ENCODE assay signal across 16 cellular contexts in the genomic region with DNA sequence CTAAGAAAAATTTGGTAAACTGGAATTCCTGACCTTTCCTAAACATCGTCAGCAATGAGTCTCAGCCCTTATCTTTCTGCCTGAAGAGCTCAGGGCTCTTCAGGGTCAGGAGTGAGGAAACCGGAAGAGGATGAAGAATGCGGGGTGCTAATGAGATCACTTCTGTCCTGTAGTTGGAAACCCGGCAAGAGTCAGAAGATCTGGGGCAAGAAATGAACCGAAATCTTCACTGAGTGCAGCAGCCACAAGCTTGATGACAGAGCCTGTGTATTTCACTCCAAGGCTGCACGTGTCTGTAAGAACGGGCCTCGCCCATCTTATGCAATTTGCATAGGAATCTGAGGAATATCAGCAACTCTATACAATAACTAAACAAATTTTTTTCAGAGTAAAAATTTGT.
DNase-seq lines count a peak whose midpoint lies in the region; ATAC-seq and TF ChIP-seq lines count a peak whose summit lies in the region.
"Had no signal": no experiment of that assay in that cellular context is flagged by ENCODE, and none has a peak within 500 bp of the region (broad histone marks: within the 10 kb centered on the region; RNA-seq: fewer than 3 reads in every experiment).

No MANE protein-coding gene starts in this region.

- no peak overlapping the region for H2BK12ac ChIP-seq in mesenchymal stem cell (ENCODE audit: low read length in 2 of 2)

- no peak overlapping the region for H3K4ac ChIP-seq in mesenchymal stem cell (ENCODE audit: low read depth in 1 of 2, low read length in 2 of 2)

- H3K27ac ChIP-seq in mesenchymal stem cell (ENCODE audit: low read length, poor library complexity, severe bottlenecking) (no peak overlapping the region), upper lobe of left lung (peak overlapping the region; percentile 59 to 79 (median 70))
- H3K27ac ChIP-seq: 22Rv1 had no signal

- H3K79me1 ChIP-seq in mesenchymal stem cell (replicated peaks; ENCODE audit: low read length, poor library complexity, severe bottlenecking), result no peaks in the 10 kb centered on the region

- H4K91ac ChIP-seq in mesenchymal stem cell (ENCODE audit: low read length), result no peak overlapping the region

- no peak overlapping the region for H3K18ac ChIP-seq in mesenchymal stem cell (ENCODE audit: low read depth in 1 of 2, low read length in 2 of 2)

- no peak overlapping the region for H3K27ac Mint-ChIP-seq in endothelial cell (ENCODE audit: unreplicated experiment)

- H2BK5ac ChIP-seq in mesenchymal stem cell (ENCODE audit: low read depth, low read length, poor library complexity, severe bottlenecking), result no peak overlapping the region

- peak overlapping the region; percentile 68 for H3K9ac ChIP-seq in mesenchymal stem cell (ENCODE audit: low read length)

- H3K9me3 Mint-ChIP-seq in endothelial cell (ENCODE audit: unreplicated experiment), result no peaks in the 10 kb centered on the region

- H3K14ac ChIP-seq in mesenchymal stem cell (ENCODE audit: low read length in 2 of 2), result no peak overlapping the region

- no peak overlapping the region for H2AK5ac ChIP-seq in mesenchymal stem cell (ENCODE audit: low read length, severe bottlenecking)

- DNase-seq in SIG-M5 treated with dmso at 0.1 percent for 504 hours (lab: John Stamatoyannopoulos, UW; ENCODE audit: unreplicated experiment), result peak; percentile 62
- DNase-seq in SIG-M5 (lab: John Stamatoyannopoulos, UW), result no peak
- peak; percentile 60 for DNase-seq in epithelial cell of esophagus (ENCODE audit: low read depth)
- DNase-seq in mesenchymal stem cell, result peak; percentile 55
- DNase-seq in upper lobe of left lung, result peak in 1 of 2 donors; percentile 59
- no peak for DNase-seq in NCI-H1930 (lab: John Stamatoyannopoulos, UW)
- DNase-seq in endothelial cell (ENCODE audit: low spot score), result no peak
- DNase-seq: cerebellar nuclear complex; gastrocnemius medialis; NCI-H446; stimulated activated CD4-positive, alpha-beta T cell treated with anti-CD3 and anti-CD28 coated beads, Interleukin-12 subunit alpha, Interleukin-12 subunit beta, amount 100 ng/mL, for 4 hours; stimulated activated CD8-positive, alpha-beta memory T cell treated with anti-CD3 and anti-CD28 coated beads, Interleukin-4, amount 100 ng/mL, for 48 hours had no signal

- H3K27me3 ChIP-seq in mesenchymal stem cell (ENCODE audit: control insufficient read depth in 1 of 2, insufficient read depth in 1 of 2, low read length in 2 of 2) (no peaks in the 10 kb centered on the region), upper lobe of left lung (no peaks in the 10 kb centered on the region)
- H3K27me3 ChIP-seq: gastrocnemius medialis had no signal

- no peaks in the 10 kb centered on the region for H3K36me3 Mint-ChIP-seq in endothelial cell (ENCODE audit: low read depth, unreplicated experiment)

- peaks cover 37% of the 10 kb centered on the region for H3K4me1 Mint-ChIP-seq in endothelial cell (ENCODE audit: unreplicated experiment)

- ATAC-seq in upper lobe of left lung (ENCODE audit: low FRiP score in 2 of 2) (peak; percentile 56 to 68), GM21786 (IDR thresholded peaks at IDR 0.05; ENCODE audit: unreplicated experiment) (no peak)
- ATAC-seq: activated CD4-positive, CD25-positive, alpha-beta regulatory T cell treated with anti-CD3 and anti-CD28 coated beads, Interleukin-2, amount 50 U/mL, for 24 hours had no signal

- no peak overlapping the region for H2AFZ ChIP-seq in mesenchymal stem cell (ENCODE audit: low read depth, low read length)

- H4K8ac ChIP-seq in mesenchymal stem cell (ENCODE audit: low read length), result no peak overlapping the region

- H2BK15ac ChIP-seq in mesenchymal stem cell (ENCODE audit: low read depth, poor library complexity, severe bottlenecking), result no peak overlapping the region

- 39% methylated on average over 4 of the region's 8 CpGs for WGBS in mesenchymal stem cell
- WGBS in upper lobe of left lung, 2 donors, result 37 to 58% methylated on average over 8 of the region's 8 CpGs

- no peak overlapping the region for H3K4me3 Mint-ChIP-seq in endothelial cell (ENCODE audit: unreplicated experiment)

- no peak for TF ChIP-seq CTCF in epithelial cell of esophagus (IDR thresholded peaks at IDR 0.05; ENCODE audit: insufficient read depth, low read depth, low read length, missing control alignments)
- no peak for TF ChIP-seq CTCF in upper lobe of left lung (IDR thresholded peaks at IDR 0.05)
- no peak for TF ChIP-seq CTCF in endothelial cell (IDR thresholded peaks at IDR 0.05; ENCODE audit: unreplicated experiment)

- no peak overlapping the region for H3K23ac ChIP-seq in mesenchymal stem cell (ENCODE audit: low read length in 2 of 2)

- no peak overlapping the region for H3K4me2 ChIP-seq in mesenchymal stem cell (ENCODE audit: low read length, poor library complexity, severe bottlenecking)

- H3K36me3 ChIP-seq in mesenchymal stem cell (ENCODE audit: control insufficient read depth in 1 of 2, insufficient read depth in 2 of 2, low read depth in 1 of 2, low read length in 2 of 2), result no peaks in the 10 kb centered on the region
- H3K36me3 ChIP-seq in upper lobe of left lung, result no peaks in the 10 kb centered on the region
- H3K36me3 ChIP-seq: gastrocnemius medialis had no signal

- H2BK120ac ChIP-seq in mesenchymal stem cell (ENCODE audit: low read depth, low read length), result no peak overlapping the region

- TF ChIP-seq EP300 in upper lobe of left lung (IDR thresholded peaks at IDR 0.05), result peak in 1 of 4 donors; percentile 2

- H3K4me3 ChIP-seq in epithelial cell of esophagus (ENCODE audit: low read length) (no peak overlapping the region), mesenchymal stem cell (ENCODE audit: insufficient read depth in 1 of 2, low read depth in 1 of 2, low read length in 2 of 2) (peak overlapping the region in 1 of 2 experiments; percentile 71), upper lobe of left lung (no peak overlapping the region)
- H3K4me3 ChIP-seq: GM12878 had no signal

- TF ChIP-seq POLR2A in upper lobe of left lung (IDR thresholded peaks at IDR 0.05), result peak in 1 of 4 donors; percentile 48

- H3K4me1 ChIP-seq in mesenchymal stem cell (ENCODE audit: control insufficient read depth, insufficient read depth, low read depth, low read length) (peaks cover 19% of the 10 kb centered on the region), upper lobe of left lung (peaks cover 18 to 28% (median 23%) of the 10 kb centered on the region in 4 donors)

- H3K9me3 ChIP-seq in mesenchymal stem cell (ENCODE audit: control insufficient read depth, low read length) (no peaks in the 10 kb centered on the region), upper lobe of left lung (no peaks in the 10 kb centered on the region)
- H3K9me3 ChIP-seq: gastrocnemius medialis had no signal

- H3K27me3 Mint-ChIP-seq in endothelial cell (ENCODE audit: unreplicated experiment), result peaks cover 2% of the 10 kb centered on the region

Comparison
In these comparisons a context has a peak if more than half of its experiments do, and no peak if none do; other contexts are left out.
1. DNase-seq: peak in SIG-M5 treated with dmso at 0.1 percent for 504 hours (single experiment), epithelial cell of esophagus (single experiment) and mesenchymal stem cell (single experiment); none in SIG-M5 (single experiment), NCI-H1930 (0 of 2) and endothelial cell (single experiment).